Comparison of ENCODE assay signal across 1 cellular context in the genomic region with DNA sequence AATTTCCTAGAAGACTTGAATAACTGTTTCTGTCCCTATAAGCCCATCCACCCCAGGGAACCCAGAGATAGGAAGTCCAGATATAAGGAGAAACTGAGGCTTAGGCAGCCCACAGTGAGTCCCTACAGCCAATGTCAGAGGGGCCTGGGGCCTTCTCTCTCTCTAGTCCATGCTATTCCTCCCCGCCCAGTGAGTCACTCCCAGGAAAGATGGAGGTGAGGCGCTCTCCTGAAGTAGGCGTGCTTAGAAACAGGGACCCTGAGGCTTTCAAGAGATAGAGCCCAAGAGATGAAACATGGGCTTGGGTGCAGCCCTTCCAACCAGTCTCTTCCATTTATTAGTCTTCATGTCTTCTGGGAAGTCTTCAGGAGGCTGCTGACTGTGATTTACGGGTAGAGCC.
TF ChIP-seq lines count a peak whose summit lies in the region.

No MANE protein-coding gene starts in this region.

TF ChIP-seq in H1, 55 proteins besides CTCF, POLR2A, EP300 and RAD21:
- TF ChIP-seq GTF2F1 (IDR thresholded peaks at IDR 0.05; ENCODE audit: borderline replicate concordance, low read depth, low read length), result no peak
- TF ChIP-seq SP2 (IDR thresholded peaks at IDR 0.05; ENCODE audit: low read length), result no peak
- TF ChIP-seq SIN3A (conservative IDR thresholded peaks at IDR 0.05 in 1 of 2, IDR thresholded peaks at IDR 0.05 in 1 of 2; ENCODE audit: low read depth in 1 of 2, low read length in 2 of 2), result no peak
- no peak for TF ChIP-seq ZNF274 (IDR thresholded peaks at IDR 0.05; ENCODE audit: borderline replicate concordance, extremely low read depth, low read length)
- TF ChIP-seq CBX5 (IDR thresholded peaks at IDR 0.05; ENCODE audit: low read depth, low read length), result no peak
- TF ChIP-seq SUZ12 (IDR thresholded peaks at IDR 0.05; ENCODE audit: low read length), result no peak
- TF ChIP-seq, protein P1, sequence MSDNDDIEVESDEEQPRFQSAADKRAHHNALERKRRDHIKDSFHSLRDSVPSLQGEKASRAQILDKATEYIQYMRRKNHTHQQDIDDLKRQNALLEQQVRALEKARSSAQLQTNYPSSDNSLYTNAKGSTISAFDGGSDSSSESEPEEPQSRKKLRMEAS (IDR thresholded peaks at IDR 0.05), result no peak
- TF ChIP-seq RFX5 (IDR thresholded peaks at IDR 0.05; ENCODE audit: borderline replicate concordance, low read depth, low read length), result no peak
- TF ChIP-seq, protein P2, sequence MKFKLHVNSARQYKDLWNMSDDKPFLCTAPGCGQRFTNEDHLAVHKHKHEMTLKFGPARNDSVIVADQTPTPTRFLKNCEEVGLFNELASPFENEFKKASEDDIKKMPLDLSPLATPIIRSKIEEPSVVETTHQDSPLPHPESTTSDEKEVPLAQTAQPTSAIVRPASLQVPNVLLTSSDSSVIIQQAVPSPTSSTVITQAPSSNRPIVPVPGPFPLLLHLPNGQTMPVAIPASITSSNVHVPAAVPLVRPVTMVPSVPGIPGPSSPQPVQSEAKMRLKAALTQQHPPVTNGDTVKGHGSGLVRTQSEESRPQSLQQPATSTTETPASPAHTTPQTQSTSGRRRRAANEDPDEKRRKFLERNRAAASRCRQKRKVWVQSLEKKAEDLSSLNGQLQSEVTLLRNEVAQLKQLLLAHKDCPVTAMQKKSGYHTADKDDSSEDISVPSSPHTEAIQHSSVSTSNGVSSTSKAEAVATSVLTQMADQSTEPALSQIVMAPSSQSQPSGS (IDR thresholded peaks at IDR 0.05; ENCODE audit: low read length), result no peak
- TF ChIP-seq EGR1 (IDR thresholded peaks at IDR 0.05; ENCODE audit: borderline replicate concordance, low read depth, low read length), result no peak
- TF ChIP-seq BACH1 (IDR thresholded peaks at IDR 0.05; ENCODE audit: low read length), result no peak
- TF ChIP-seq RXRA (IDR thresholded peaks at IDR 0.05; ENCODE audit: insufficient read depth, low read depth, low read length), result no peak
- TF ChIP-seq SRF (IDR thresholded peaks at IDR 0.05; ENCODE audit: low read depth, low read length), result no peak
- no peak for TF ChIP-seq HDAC2 (IDR thresholded peaks at IDR 0.05; ENCODE audit: borderline replicate concordance in 1 of 2, low read depth in 2 of 2, low read length in 2 of 2)
- no peak for TF ChIP-seq KDM4A (IDR thresholded peaks at IDR 0.05; ENCODE audit: low read depth, low read length, severe bottlenecking)
- no peak for TF ChIP-seq PHF8 (conservative IDR thresholded peaks at IDR 0.05; ENCODE audit: low read depth, low read length)
- no peak for TF ChIP-seq SP1 (IDR thresholded peaks at IDR 0.05; ENCODE audit: low read depth, low read length)
